Comparison of ENCODE assay signal across 8 cellular contexts in the genomic region with DNA sequence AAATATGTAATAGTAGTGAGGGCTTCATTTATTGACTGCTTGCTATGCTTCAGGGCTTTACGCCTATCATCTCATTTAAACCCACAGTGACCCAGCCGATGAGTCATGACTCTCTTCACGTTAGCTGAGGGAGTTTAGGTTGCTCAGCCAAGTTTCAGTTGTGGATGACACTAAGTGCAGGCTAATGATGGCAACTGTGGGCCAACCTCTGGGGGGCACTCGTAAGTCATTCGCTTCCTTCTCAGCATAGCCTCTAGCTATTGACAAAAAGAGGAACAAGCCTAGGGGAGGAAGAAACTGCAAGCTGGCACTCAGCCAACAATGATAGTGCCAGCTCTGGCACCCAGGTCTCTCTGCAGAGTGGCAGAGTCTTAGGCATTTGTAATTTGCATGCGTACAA.
A peak's percentile ranks its signal among the peaks of the same experiment; 100 is the strongest.
DNase-seq lines count a peak whose midpoint lies in the region; ATAC-seq, FAIRE-seq and TF ChIP-seq lines count a peak whose summit lies in the region.

No MANE protein-coding gene starts in this region.

- H2AFZ ChIP-seq in SK-N-SH (ENCODE audit: low read depth) (no peak overlapping the region), keratinocyte (ENCODE audit: control insufficient read depth, low read length) (no peak overlapping the region), smooth muscle cell (ENCODE audit: low read depth) (no peak overlapping the region)

- peaks cover 69 to 95% (median 87%) of the 10 kb centered on the region in 10 experiments for H3K4me1 ChIP-seq in BLaER1 treated with 17β-estradiol and CSF1 and Interleukin-3, amounts not matched to agents 10 nM and 100 nM
- H3K4me1 ChIP-seq in SK-N-SH (ENCODE audit: control insufficient read depth in 1 of 2, insufficient read depth in 2 of 2, low read depth in 1 of 2, low read length in 1 of 2) (peaks cover 9 to 13% of the 10 kb centered on the region in 2 experiments; a peak in 3 of 4 replicates), keratinocyte (ENCODE audit: control insufficient read depth, extremely low read depth, insufficient read depth, low read length) (peaks cover 37% of the 10 kb centered on the region), smooth muscle cell (ENCODE audit: low read depth) (no peaks in the 10 kb centered on the region)

- H3K9ac ChIP-seq in BLaER1 treated with 17β-estradiol and CSF1 and Interleukin-3, amounts not matched to agents 10 nM and 100 nM = no peak overlapping the region
- no peak overlapping the region for H3K9ac ChIP-seq in SK-N-SH
- H3K9ac ChIP-seq in keratinocyte (ENCODE audit: control insufficient read depth, extremely low read depth, insufficient read depth, low read length) = no peak overlapping the region
- no peak overlapping the region for H3K9ac ChIP-seq in smooth muscle cell (ENCODE audit: low read depth)

- CTCF ChIA-PET in SK-N-SH (lab: Yijun Ruan, JAX) = interaction anchor here (0.9 to 1.4 kb wide), 2 partner anchors 11 to 132 kb away, joined by 3 read pairs; no protein-coding TSS in a partner anchor

- TF ChIP-seq RAD21 in SK-N-SH (IDR thresholded peaks at IDR 0.05; ENCODE audit: low read length) = no peak

- POLR2A ChIA-PET in SK-N-SH (lab: Yijun Ruan, JAX) = no interaction called here

- H3K27me3 Mint-ChIP-seq in activated naive CD8-positive, alpha-beta T cell treated with anti-CD3 and anti-CD28 coated beads for 36 hours = no peaks in the 10 kb centered on the region

- H3K79me2 ChIP-seq in SK-N-SH (ENCODE audit: insufficient read depth) (no peaks in the 10 kb centered on the region), keratinocyte (ENCODE audit: control insufficient read depth, insufficient read depth, low read length) (no peaks in the 10 kb centered on the region), smooth muscle cell (ENCODE audit: low read depth) (no peaks in the 10 kb centered on the region)

- DNase-seq in SK-N-SH (no peak), keratinocyte (ENCODE audit: low read depth, low spot score) (peak; percentile 69), smooth muscle cell (lab: John Stamatoyannopoulos, UW; ENCODE audit: unreplicated experiment) (no peak)
- DNase-seq in activated naive CD8-positive, alpha-beta T cell treated with anti-CD3 and anti-CD28 coated beads for 36 hours = peak; percentile 73
- peak; percentile 46 to 51 for DNase-seq in stimulated activated CD8-positive, alpha-beta memory T cell treated with anti-CD3 and anti-CD28 coated beads, Interleukin-4, amount 100 ng/mL, for 4 hours (ENCODE audit: low read depth in 2 of 2, low spot score in 1 of 2)

- 0 out of 22 replicates have a peak, but pooled peaks cover 0 to 3% (median 0%) of the 10 kb centered on the region in 11 experiments for H3K36me3 ChIP-seq in BLaER1 treated with 17β-estradiol and CSF1 and Interleukin-3, amounts not matched to agents 10 nM and 100 nM
- no peaks in the 10 kb centered on the region for H3K36me3 ChIP-seq in SK-N-SH (replicated peaks in 1 of 2; ENCODE audit: control insufficient read depth in 1 of 2, insufficient read depth in 2 of 2, low read length in 1 of 2)
- H3K36me3 ChIP-seq in keratinocyte (ENCODE audit: control insufficient read depth in 2 of 2, extremely low read depth in 1 of 2, insufficient read depth in 2 of 2, low read length in 2 of 2) = no peaks in the 10 kb centered on the region
- H3K36me3 ChIP-seq in smooth muscle cell (ENCODE audit: low read depth) = no peaks in the 10 kb centered on the region

- no peaks in the 10 kb centered on the region for H3K9me3 ChIP-seq in BLaER1 treated with 17β-estradiol and CSF1 and Interleukin-3, amounts not matched to agents 10 nM and 100 nM (replicated peaks in 1 of 11)
- H3K9me3 ChIP-seq in SK-N-SH (no peaks in the 10 kb centered on the region), keratinocyte (ENCODE audit: control insufficient read depth, low read depth, low read length) (no peaks in the 10 kb centered on the region), smooth muscle cell (replicated peaks; ENCODE audit: low read depth) (no peaks in the 10 kb centered on the region)

- no peaks in the 10 kb centered on the region for H3F3A ChIP-seq in SK-N-SH (replicated peaks; ENCODE audit: insufficient read depth)
- no peaks in the 10 kb centered on the region for H3F3A ChIP-seq in smooth muscle cell (ENCODE audit: low read depth)

- peaks cover 21% of the 10 kb centered on the region for H3K36me3 Mint-ChIP-seq in activated naive CD8-positive, alpha-beta T cell treated with anti-CD3 and anti-CD28 coated beads for 36 hours

- peaks cover 3% of the 10 kb centered on the region for H3K9me3 Mint-ChIP-seq in activated naive CD8-positive, alpha-beta T cell treated with anti-CD3 and anti-CD28 coated beads for 36 hours

- H3K9me1 ChIP-seq in keratinocyte (ENCODE audit: control insufficient read depth, extremely low read depth, insufficient read depth, low read length) = no peaks in the 10 kb centered on the region

- TF ChIP-seq CTCF in SK-N-SH (IDR thresholded peaks at IDR 0.05) (no peak), keratinocyte (optimal IDR thresholded peaks at IDR 0.05 in 1 of 3, IDR thresholded peaks at IDR 0.05 in 1 of 3, conservative IDR thresholded peaks at IDR 0.05 in 1 of 3; ENCODE audit: extremely low read depth in 1 of 3, insufficient read depth in 2 of 3, low read length in 3 of 3) (peak; percentile 37 to 69 (median 41)), smooth muscle cell (IDR thresholded peaks at IDR 0.05; ENCODE audit: borderline replicate concordance, insufficient read depth, poor library complexity, severe bottlenecking) (no peak)

- no peak overlapping the region for H3K4me3 ChIP-seq in BLaER1 treated with 17β-estradiol and CSF1 and Interleukin-3, amounts not matched to agents 10 nM and 100 nM
- H3K4me3 ChIP-seq in SK-N-SH (ENCODE audit: low read depth in 2 of 2, low read length in 1 of 2) (no peak overlapping the region), keratinocyte (ENCODE audit: control insufficient read depth in 2 of 3, extremely low read depth in 1 of 3, insufficient read depth in 2 of 3, low read depth in 1 of 3, low read length in 3 of 3) (no peak overlapping the region), smooth muscle cell (no peak overlapping the region)

- peaks cover 0 to 38% (median 17%) of the 10 kb centered on the region in 11 experiments; a peak in 15 of 22 replicates for H4K20me1 ChIP-seq in BLaER1 treated with 17β-estradiol and CSF1 and Interleukin-3, amounts not matched to agents 10 nM and 100 nM
- H4K20me1 ChIP-seq in SK-N-SH (ENCODE audit: insufficient read depth) (no peaks in the 10 kb centered on the region), keratinocyte (ENCODE audit: control insufficient read depth, extremely low read depth, insufficient read depth, low read length) (no peaks in the 10 kb centered on the region), smooth muscle cell (ENCODE audit: low read depth) (peaks cover 9% of the 10 kb centered on the region)

- no peaks in the 10 kb centered on the region for H3K27me3 ChIP-seq in BLaER1 treated with 17β-estradiol and CSF1 and Interleukin-3, amounts not matched to agents 10 nM and 100 nM
- H3K27me3 ChIP-seq in SK-N-SH (ENCODE audit: insufficient read depth) (no peaks in the 10 kb centered on the region), keratinocyte (ENCODE audit: control insufficient read depth, extremely low read depth, insufficient read depth, low read length) (no peaks in the 10 kb centered on the region), smooth muscle cell (ENCODE audit: low read depth) (no peaks in the 10 kb centered on the region)

- H3K4me1 Mint-ChIP-seq in activated naive CD8-positive, alpha-beta T cell treated with anti-CD3 and anti-CD28 coated beads for 36 hours = peaks cover 86% of the 10 kb centered on the region

- dilution Hi-C loops in keratinocyte (cut with MboI; ENCODE audit: extremely low pct_ligation_motif_present, low sequenced_read_pairs) = no loop called here

- H3K9me2 ChIP-seq in SK-N-SH = no peaks in the 10 kb centered on the region

- peak overlapping the region; percentile 48 to 89 (median 78) for H3K4me2 ChIP-seq in BLaER1 treated with 17β-estradiol and CSF1 and Interleukin-3, amounts not matched to agents 10 nM and 100 nM
- H3K4me2 ChIP-seq in SK-N-SH = no peak overlapping the region
- H3K4me2 ChIP-seq in keratinocyte (ENCODE audit: control insufficient read depth, extremely low read depth, insufficient read depth, low read depth, low read length) = no peak overlapping the region
- H3K4me2 ChIP-seq in smooth muscle cell = no peak overlapping the region

- ATAC-seq in GM19372 (IDR thresholded peaks at IDR 0.05; ENCODE audit: low read depth, unreplicated experiment) (peak; percentile 76), HG03378 (IDR thresholded peaks at IDR 0.05; ENCODE audit: unreplicated experiment) (peak; percentile 92)

- no peak for TF ChIP-seq EP300 in SK-N-SH (IDR thresholded peaks at IDR 0.05; ENCODE audit: borderline replicate concordance in 1 of 2, low read depth in 1 of 2, low read length in 1 of 2)

- WGBS in SK-N-SH (ENCODE audit: low lambda C conversion rate) = 84% methylated on average over 6 of the region's 6 CpGs
- WGBS in smooth muscle cell (ENCODE audit: low lambda C conversion rate) = 53% methylated on average over 6 of the region's 6 CpGs

- no peak overlapping the region for H3K4me3 Mint-ChIP-seq in activated naive CD8-positive, alpha-beta T cell treated with anti-CD3 and anti-CD28 coated beads for 36 hours

- peak overlapping the region; percentile 75 for H3K27ac Mint-ChIP-seq in activated naive CD8-positive, alpha-beta T cell treated with anti-CD3 and anti-CD28 coated beads for 36 hours

- H3K27ac ChIP-seq in BLaER1 treated with 17β-estradiol and CSF1 and Interleukin-3, amounts not matched to agents 10 nM and 100 nM = no peak overlapping the region
- H3K27ac ChIP-seq in SK-N-SH (ENCODE audit: low read depth in 2 of 2, low read length in 1 of 2) (no peak overlapping the region), keratinocyte (ENCODE audit: control insufficient read depth, insufficient read depth, low read length) (no peak overlapping the region), smooth muscle cell (ENCODE audit: low read depth) (no peak overlapping the region)

- peak; percentile 75 for FAIRE-seq in keratinocyte (lab: Jason Lieb, UNC)

TF ChIP-seq in SK-N-SH, 30 proteins besides CTCF, POLR2A, EP300 and RAD21 (continues in another document):
- TF ChIP-seq NFIC (IDR thresholded peaks at IDR 0.05; ENCODE audit: borderline replicate concordance) (peak; percentile 56), TCF12 (IDR thresholded peaks at IDR 0.05) (no peak), JUND (IDR thresholded peaks at IDR 0.05) (peak; percentile 35; the same call in 1 of the 2 replicates), RFX5 (IDR thresholded peaks at IDR 0.05; ENCODE audit: low read length) (no peak), FOSL2 (IDR thresholded peaks at IDR 0.05; ENCODE audit: borderline replicate concordance, low read depth) (peak; percentile 47; the same call in 1 of the 2 replicates)

Comparison
In these comparisons a context has a peak if more than half of its experiments do, and no peak if none do; other contexts are left out.
1. H3K4me2 ChIP-seq: peak in BLaER1 treated with 17β-estradiol and CSF1 and Interleukin-3, amounts not matched to agents 10 nM and 100 nM (11 of 11); none in SK-N-SH (single experiment), keratinocyte (single experiment) and smooth muscle cell (single experiment).
2. DNase-seq: peak in activated naive CD8-positive, alpha-beta T cell treated with anti-CD3 and anti-CD28 coated beads for 36 hours (single experiment), keratinocyte (single experiment) and stimulated activated CD8-positive, alpha-beta memory T cell treated with anti-CD3 and anti-CD28 coated beads, Interleukin-4, amount 100 ng/mL, for 4 hours (2 of 2); none in SK-N-SH (single experiment) and smooth muscle cell (single experiment).
3. CTCF ChIP-seq: peak in keratinocyte (3 of 3); none in SK-N-SH (single experiment) and smooth muscle cell (single experiment).